Comparison of ENCODE assay signal across 30 cellular contexts in genomic region chr5:151862811-151863472, GRCh38.
DNase-seq lines count a peak whose midpoint lies in the region; ATAC-seq and TF ChIP-seq lines count a peak whose summit lies in the region.
"Had no signal": no experiment of that assay in that cellular context is flagged by ENCODE, and none has a peak within 500 bp of the region (broad histone marks: within the 10 kb centered on the region; RNA-seq: fewer than 3 reads in every experiment).

No MANE protein-coding gene starts in this region.

- H3K9me2 ChIP-seq in GM23338 (ENCODE audit: insufficient read depth) = no peaks in the 10 kb centered on the region
- H3K9me2 ChIP-seq: SK-N-SH had no signal

- no peaks in the 10 kb centered on the region; the same call in 2 of the 3 replicates for H3K36me3 Mint-ChIP-seq in GM23338 (ENCODE audit: low read depth)
- H3K36me3 Mint-ChIP-seq: CD14-positive monocyte, mesothelial cell of epicardium had no signal

- H3F3A ChIP-seq in GM23338 (replicated peaks; ENCODE audit: low read depth) = no peaks in the 10 kb centered on the region

- no peak overlapping the region for H2AFZ ChIP-seq in GM23338

- no peak overlapping the region for H3K4me2 ChIP-seq in GM23338
- H3K4me2 ChIP-seq: SK-N-SH had no signal

- ATAC-seq in GM19324 (IDR thresholded peaks at IDR 0.05; ENCODE audit: low FRiP score, unreplicated experiment) (peak; percentile 58), HG02610 (IDR thresholded peaks at IDR 0.05; ENCODE audit: unreplicated experiment) (peak; percentile 68), HG03432 (IDR thresholded peaks at IDR 0.05; ENCODE audit: unreplicated experiment) (peak; percentile 67), GM23338 (no peak)
- ATAC-seq: activated CD8-positive, alpha-beta T cell treated with anti-CD3 and anti-CD28 coated beads, Interleukin-2, amount 10 ng/mL, durations not matched to agents 7 days and 5 days; HCT116; naive thymus-derived CD4-positive, alpha-beta T cell; psoas muscle had no signal

- no peaks in the 10 kb centered on the region for H3K27me3 Mint-ChIP-seq in GM23338 (ENCODE audit: insufficient read depth, low read depth, poor library complexity)
- H3K27me3 Mint-ChIP-seq: activated naive CD8-positive, alpha-beta T cell; naive thymus-derived CD4-positive, alpha-beta T cell had no signal

- peak; percentile 13 for DNase-seq in GM06990 (ENCODE audit: extremely low read depth, insufficient read length)
- DNase-seq in T-helper 2 cell = no peak
- no peak for DNase-seq in GM23338 (ENCODE audit: low spot score)
- DNase-seq in pons (ENCODE audit: low spot score) = no peak
- DNase-seq in NCI-H524 (lab: John Stamatoyannopoulos, UW) = no peak
- DNase-seq: activated CD8-positive, alpha-beta T cell treated with anti-CD3 and anti-CD28 coated beads, Interleukin-2, amount 10 ng/mL, durations not matched to agents 7 days and 5 days; anterior cingulate cortex; effector CD4-positive, alpha-beta T cell; erythroblast; islet precursor cell; KG1; left ventricle myocardium inferior; MG63; naive thymus-derived CD4-positive, alpha-beta T cell; NCI-H1417; NCI-H2081; NCI-H226; psoas muscle; SK-N-SH; stimulated activated CD4-positive, alpha-beta T cell treated with anti-CD3 and anti-CD28 coated beads, Interleukin-4, amount 100 ng/mL, for 4 hours; stimulated activated naive CD4-positive, alpha-beta T cell treated with Interleukin-2 at 50 U/mL for 16 hours had no signal

- no peak overlapping the region for H3K4me3 Mint-ChIP-seq in GM23338
- H3K4me3 Mint-ChIP-seq: activated CD8-positive, alpha-beta T cell treated with anti-CD3 and anti-CD28 coated beads, Interleukin-2, amount 10 ng/mL, durations not matched to agents 7 days and 5 days; activated naive CD8-positive, alpha-beta T cell; CD14-positive monocyte; mesothelial cell of epicardium; naive thymus-derived CD4-positive, alpha-beta T cell; T-helper 1 cell treated with Interleukin-12 subunit alpha and Interleukin-12 subunit beta and Interleukin-4 antibody, amounts not matched to agents 30 μg/mL and 1 μg/mL, for 36 hours had no signal

- no peak overlapping the region for H3K27ac ChIP-seq in GM23338 (ENCODE audit: low read depth)
- H3K27ac ChIP-seq: 22Rv1, left ventricle myocardium inferior, psoas muscle had no signal

- H4K20me1 ChIP-seq in GM23338 (replicated peaks; ENCODE audit: insufficient read depth) = no peaks in the 10 kb centered on the region

- no peaks in the 10 kb centered on the region for H3K36me3 ChIP-seq in GM06990 (ENCODE audit: control insufficient read depth, insufficient read depth, low read length)
- no peaks in the 10 kb centered on the region for H3K36me3 ChIP-seq in GM23338 (ENCODE audit: insufficient read depth)
- H3K36me3 ChIP-seq: left ventricle myocardium inferior, MG63 had no signal

- TF ChIP-seq CTCF in GM06990 (IDR thresholded peaks at IDR 0.05; ENCODE audit: insufficient read depth, low read length, poor library complexity, severe bottlenecking) (no peak), GM23338 (conservative IDR thresholded peaks at IDR 0.05; ENCODE audit: low read depth in 2 of 2) (no peak)

- no peaks in the 10 kb centered on the region for H3K4me1 Mint-ChIP-seq in GM23338
- H3K4me1 Mint-ChIP-seq: CD14-positive monocyte; mesothelial cell of epicardium; naive thymus-derived CD4-positive, alpha-beta T cell had no signal

- H3K9me3 Mint-ChIP-seq in GM23338 = no peaks in the 10 kb centered on the region
- H3K9me3 Mint-ChIP-seq: mesothelial cell of epicardium; T-helper 1 cell treated with Interleukin-12 subunit alpha and Interleukin-12 subunit beta and Interleukin-4 antibody, amounts not matched to agents 30 μg/mL and 1 μg/mL, for 36 hours had no signal

- H3K27me3 ChIP-seq in GM06990 (replicated peaks; ENCODE audit: control insufficient read depth, insufficient read depth, low read length) = no peaks in the 10 kb centered on the region
- H3K27me3 ChIP-seq in GM23338 (ENCODE audit: insufficient read depth) = no peaks in the 10 kb centered on the region
- H3K27me3 ChIP-seq: MG63 had no signal

- no peaks in the 10 kb centered on the region for H3K4me1 ChIP-seq in GM23338 (ENCODE audit: insufficient read depth)
- H3K4me1 ChIP-seq: psoas muscle had no signal

- H3K79me2 ChIP-seq in GM23338 (replicated peaks; ENCODE audit: insufficient read depth) = no peaks in the 10 kb centered on the region

- H3K4me3 ChIP-seq in GM06990 (replicated peaks; ENCODE audit: low read depth, low read length) (no peak overlapping the region), GM23338 (no peak overlapping the region)
- H3K4me3 ChIP-seq: left ventricle myocardium inferior, MG63, psoas muscle had no signal

- no peak overlapping the region for H3K27ac Mint-ChIP-seq in GM23338
- H3K27ac Mint-ChIP-seq: activated CD8-positive, alpha-beta T cell treated with anti-CD3 and anti-CD28 coated beads, Interleukin-2, amount 10 ng/mL, durations not matched to agents 7 days and 5 days; activated naive CD8-positive, alpha-beta T cell; CD14-positive monocyte; mesothelial cell of epicardium; naive thymus-derived CD4-positive, alpha-beta T cell; T-helper 1 cell treated with Interleukin-12 subunit alpha and Interleukin-12 subunit beta and Interleukin-4 antibody, amounts not matched to agents 30 μg/mL and 1 μg/mL, for 36 hours had no signal

TF ChIP-seq in GM23338, 12 proteins besides CTCF, POLR2A, EP300 and RAD21 (continues in another document):
- TF ChIP-seq ZNF331 (CRISPR knock-in tag; IDR thresholded peaks at IDR 0.05; ENCODE audit: low read depth) (no peak), EZH2phosphoT487 (IDR thresholded peaks at IDR 0.05; ENCODE audit: unreplicated experiment) (no peak), EZH2 (IDR thresholded peaks at IDR 0.05; ENCODE audit: low read depth, unreplicated experiment) (no peak), ZNF462 (CRISPR knock-in tag; IDR thresholded peaks at IDR 0.05) (no peak), ZNF114 (CRISPR knock-in tag; IDR thresholded peaks at IDR 0.05) (no peak), NANOG (IDR thresholded peaks at IDR 0.05; ENCODE audit: borderline replicate concordance) (no peak), CREB1 (CRISPR knock-in tag; IDR thresholded peaks at IDR 0.05; ENCODE audit: low read depth) (no peak), JUNB (IDR thresholded peaks at IDR 0.05; ENCODE audit: unreplicated experiment) (no peak), POLR2AphosphoS5 (IDR thresholded peaks at IDR 0.05; ENCODE audit: low read depth) (no peak)
